Comparison of ENCODE assay signal across 16 cellular contexts in the genomic region with DNA sequence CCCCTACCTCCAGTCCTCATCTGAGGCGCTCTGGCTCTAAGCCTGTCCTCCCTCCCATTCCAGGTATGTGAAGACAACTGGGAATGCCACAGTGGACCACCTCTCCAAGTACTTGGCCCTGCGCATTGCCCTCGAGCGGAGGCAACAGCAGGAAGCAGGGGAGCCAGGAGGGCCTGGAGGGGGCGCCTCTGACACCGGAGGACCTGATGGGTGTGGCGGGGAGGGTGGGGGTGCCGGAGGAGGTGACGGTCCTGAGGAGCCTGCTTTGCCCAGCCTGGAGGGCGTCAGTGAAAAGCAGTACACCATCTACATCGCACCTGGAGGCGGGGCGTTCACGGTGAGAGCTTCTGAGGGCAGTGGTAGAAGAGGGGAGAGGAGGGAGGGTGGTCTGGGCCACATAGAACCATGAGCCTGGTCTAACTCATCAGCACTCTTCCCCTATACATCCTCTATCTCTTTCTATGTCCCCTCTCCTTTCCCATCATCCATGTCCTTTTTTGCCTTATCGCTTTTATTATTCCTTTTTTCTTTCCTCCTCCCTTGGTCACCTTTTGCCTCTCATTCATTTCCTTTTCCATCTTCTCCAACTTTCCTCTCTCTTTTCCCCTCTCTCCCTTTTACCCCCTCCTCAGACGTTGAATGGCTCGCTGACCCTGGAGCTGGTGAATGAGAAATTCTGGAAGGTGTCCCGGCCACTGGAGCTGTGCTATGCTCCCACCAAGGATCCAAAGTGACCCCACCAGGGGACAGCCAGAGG. TPM values are rescaled to one million over a fixed set of nuclear protein-coding genes. Genes with fewer than 3 reads are reported as not detected.
DNase-seq lines count a peak whose midpoint lies in the region; ATAC-seq and TF ChIP-seq lines count a peak whose summit lies in the region.
"Had no signal": no experiment of that assay in that cellular context is flagged by ENCODE, and none has a peak within 500 bp of the region (broad histone marks: within the 10 kb centered on the region; RNA-seq: fewer than 3 reads in every experiment).

No MANE protein-coding gene starts in this region.

- intact Hi-C loops in activated T-helper 2 cell treated with anti-CD3 and anti-CD28 coated beads, Interferon-gamma antibody, Interleukin-2, Interleukin-4, amounts not matched to agents 10 μg/mL and 5 μg/mL and 100 μg/mL, durations not matched to agents 14 hours and 24 hours and 36 hours (cut with micrococcal nuclease) = no loop called here
- intact Hi-C loops in left ventricle myocardium superior (cut with micrococcal nuclease) = no loop called here

- peaks cover 87% of the 10 kb centered on the region for H3K27me3 ChIP-seq in iPS-15b (ENCODE audit: control insufficient read depth, insufficient read depth, low read length)

- DNase-seq in activated naive CD8-positive, alpha-beta T cell treated with anti-CD3 and anti-CD28 coated beads for 36 hours = no peak
- no peak for DNase-seq in activated T-helper 2 cell treated with anti-CD3 and anti-CD28 coated beads, Interferon-gamma antibody, Interleukin-2, Interleukin-4, amounts not matched to agents 10 μg/mL and 5 μg/mL and 100 μg/mL, durations not matched to agents 14 hours and 24 hours and 36 hours (ENCODE audit: low spot score)
- DNase-seq in type B pancreatic cell (ENCODE audit: extremely low spot score, unreplicated experiment) (no peak), left ventricle myocardium superior (no peak), cerebellar nuclear complex (lab: John Stamatoyannopoulos, UW) (no peak)
- no peak for DNase-seq in activated naive CD4-positive, alpha-beta T cell treated with Interleukin-2 at 50 U/mL for 16 hours
- DNase-seq: amniotic stem cell; NCI-H146; stimulated activated naive CD8-positive, alpha-beta T cell treated with anti-CD3 and anti-CD28 coated beads, Interleukin-15, Interleukin-2, amounts not matched to agents 100 U/mL and 50 U/mL, for 24 hours had no signal

- peaks cover 22% of the 10 kb centered on the region for H3K4me1 ChIP-seq in iPS-15b (ENCODE audit: control insufficient read depth, insufficient read depth, low read length)

- peak overlapping the region; percentile 41 for H3K4me3 Mint-ChIP-seq in activated naive CD8-positive, alpha-beta T cell
- no peak overlapping the region for H3K4me3 Mint-ChIP-seq in activated naive CD8-positive, alpha-beta T cell treated with anti-CD3 and anti-CD28 coated beads for 36 hours
- no peak overlapping the region for H3K4me3 Mint-ChIP-seq in activated T-helper 2 cell treated with anti-CD3 and anti-CD28 coated beads, Interferon-gamma antibody, Interleukin-2, Interleukin-4, amounts not matched to agents 10 μg/mL and 5 μg/mL and 100 μg/mL, durations not matched to agents 14 hours and 24 hours and 36 hours (ENCODE audit: low read depth)
- H3K4me3 Mint-ChIP-seq in type B pancreatic cell = peak overlapping the region; percentile 47
- H3K4me3 Mint-ChIP-seq: activated T-helper 1 cell treated with anti-CD3 and anti-CD28 coated beads, Interleukin-12 subunit alpha, Interleukin-12 subunit beta, Interleukin-2, Interleukin-4 antibody, amounts not matched to agents 30 ng/mL and 10 ng/mL and 1 ng/mL, durations not matched to agents 14 hours and 24 hours and 36 hours; T-helper 1 cell treated with Interleukin-12 subunit alpha and Interleukin-12 subunit beta and Interleukin-4 antibody, amounts not matched to agents 30 μg/mL and 1 μg/mL, for 36 hours had no signal

- H3K9me3 ChIP-seq in iPS-15b (ENCODE audit: control insufficient read depth, insufficient read depth, low read length) = no peaks in the 10 kb centered on the region
- H3K9me3 ChIP-seq: A549, HAP-1 had no signal

- H3K27me3 Mint-ChIP-seq in activated naive CD8-positive, alpha-beta T cell = no peaks in the 10 kb centered on the region
- peaks cover 5% of the 10 kb centered on the region for H3K27me3 Mint-ChIP-seq in activated naive CD8-positive, alpha-beta T cell treated with anti-CD3 and anti-CD28 coated beads for 36 hours
- H3K27me3 Mint-ChIP-seq in activated T-helper 2 cell treated with anti-CD3 and anti-CD28 coated beads, Interferon-gamma antibody, Interleukin-2, Interleukin-4, amounts not matched to agents 10 μg/mL and 5 μg/mL and 100 μg/mL, durations not matched to agents 14 hours and 24 hours and 36 hours (ENCODE audit: low read depth) = peaks cover 30% of the 10 kb centered on the region
- peaks cover 24% of the 10 kb centered on the region for H3K27me3 Mint-ChIP-seq in type B pancreatic cell

- no peak for TF ChIP-seq CTCF in type B pancreatic cell (conservative IDR thresholded peaks at IDR 0.05)

- peaks cover 5% of the 10 kb centered on the region for H3K36me3 ChIP-seq in iPS-15b (ENCODE audit: control insufficient read depth, insufficient read depth, low read length)

- ATAC-seq in left ventricle myocardium superior = no peak
- ATAC-seq: A549; stimulated activated naive CD8-positive, alpha-beta T cell treated with anti-CD3 and anti-CD28 coated beads, Interleukin-15, Interleukin-2, amounts not matched to agents 100 U/mL and 50 U/mL, for 24 hours had no signal

- peaks cover 47% of the 10 kb centered on the region for H3K4me1 Mint-ChIP-seq in activated naive CD8-positive, alpha-beta T cell (ENCODE audit: low read depth)
- H3K4me1 Mint-ChIP-seq in activated naive CD8-positive, alpha-beta T cell treated with anti-CD3 and anti-CD28 coated beads for 36 hours = peaks cover 49% of the 10 kb centered on the region
- peaks cover 29% of the 10 kb centered on the region for H3K4me1 Mint-ChIP-seq in activated T-helper 2 cell treated with anti-CD3 and anti-CD28 coated beads, Interferon-gamma antibody, Interleukin-2, Interleukin-4, amounts not matched to agents 10 μg/mL and 5 μg/mL and 100 μg/mL, durations not matched to agents 14 hours and 24 hours and 36 hours (ENCODE audit: low read depth)
- H3K4me1 Mint-ChIP-seq in type B pancreatic cell (ENCODE audit: unreplicated experiment) = peaks cover 27% of the 10 kb centered on the region

- H3K9me3 Mint-ChIP-seq in activated naive CD8-positive, alpha-beta T cell (ENCODE audit: low read depth) = no peaks in the 10 kb centered on the region
- H3K9me3 Mint-ChIP-seq in activated naive CD8-positive, alpha-beta T cell treated with anti-CD3 and anti-CD28 coated beads for 36 hours = no peaks in the 10 kb centered on the region
- no peaks in the 10 kb centered on the region for H3K9me3 Mint-ChIP-seq in activated T-helper 2 cell treated with anti-CD3 and anti-CD28 coated beads, Interferon-gamma antibody, Interleukin-2, Interleukin-4, amounts not matched to agents 10 μg/mL and 5 μg/mL and 100 μg/mL, durations not matched to agents 14 hours and 24 hours and 36 hours
- H3K9me3 Mint-ChIP-seq in type B pancreatic cell = no peaks in the 10 kb centered on the region
- H3K9me3 Mint-ChIP-seq: activated T-helper 1 cell treated with anti-CD3 and anti-CD28 coated beads, Interleukin-12 subunit alpha, Interleukin-12 subunit beta, Interleukin-2, Interleukin-4 antibody, amounts not matched to agents 30 ng/mL and 10 ng/mL and 1 ng/mL, durations not matched to agents 14 hours and 24 hours and 36 hours; central memory CD8-positive, alpha-beta T cell; T-helper 1 cell treated with Interleukin-12 subunit alpha and Interleukin-12 subunit beta and Interleukin-4 antibody, amounts not matched to agents 30 μg/mL and 1 μg/mL, for 36 hours had no signal

- peak overlapping the region; percentile 43 for H3K4me3 ChIP-seq in iPS-15b (ENCODE audit: low read depth, low read length)
- H3K4me3 ChIP-seq: A549, HAP-1 had no signal

- H3K9ac ChIP-seq in iPS-15b (ENCODE audit: low read depth, low read length) = no peak overlapping the region

- H3K36me3 Mint-ChIP-seq in activated naive CD8-positive, alpha-beta T cell = no peaks in the 10 kb centered on the region
- peaks cover 9% of the 10 kb centered on the region for H3K36me3 Mint-ChIP-seq in activated naive CD8-positive, alpha-beta T cell treated with anti-CD3 and anti-CD28 coated beads for 36 hours
- H3K36me3 Mint-ChIP-seq in activated T-helper 2 cell treated with anti-CD3 and anti-CD28 coated beads, Interferon-gamma antibody, Interleukin-2, Interleukin-4, amounts not matched to agents 10 μg/mL and 5 μg/mL and 100 μg/mL, durations not matched to agents 14 hours and 24 hours and 36 hours (ENCODE audit: low read depth) = peaks cover 41% of the 10 kb centered on the region
- peaks cover 8% of the 10 kb centered on the region for H3K36me3 Mint-ChIP-seq in type B pancreatic cell

- H3K27ac Mint-ChIP-seq in activated naive CD8-positive, alpha-beta T cell = no peak overlapping the region
- H3K27ac Mint-ChIP-seq in activated naive CD8-positive, alpha-beta T cell treated with anti-CD3 and anti-CD28 coated beads for 36 hours = no peak overlapping the region
- H3K27ac Mint-ChIP-seq in activated T-helper 2 cell treated with anti-CD3 and anti-CD28 coated beads, Interferon-gamma antibody, Interleukin-2, Interleukin-4, amounts not matched to agents 10 μg/mL and 5 μg/mL and 100 μg/mL, durations not matched to agents 14 hours and 24 hours and 36 hours = peak overlapping the region; percentile 4
- no peak overlapping the region for H3K27ac Mint-ChIP-seq in type B pancreatic cell
- H3K27ac Mint-ChIP-seq: activated T-helper 1 cell treated with anti-CD3 and anti-CD28 coated beads, Interleukin-12 subunit alpha, Interleukin-12 subunit beta, Interleukin-2, Interleukin-4 antibody, amounts not matched to agents 30 ng/mL and 10 ng/mL and 1 ng/mL, durations not matched to agents 14 hours and 24 hours and 36 hours; T-helper 1 cell treated with Interleukin-12 subunit alpha and Interleukin-12 subunit beta and Interleukin-4 antibody, amounts not matched to agents 30 μg/mL and 1 μg/mL, for 36 hours had no signal

RNA-seq across cellular contexts. Expression of a gene that starts 3.5 kb away (rescaled TPM):
- 10 to 100 TPM; 35.3 to 35.8 TPM for total RNA-seq in activated naive CD8-positive, alpha-beta T cell treated with anti-CD3 and anti-CD28 coated beads for 36 hours
- 46.0 and 46.1 TPM in 2 replicates for total RNA-seq in activated T-helper 2 cell treated with anti-CD3 and anti-CD28 coated beads, Interferon-gamma antibody, Interleukin-2, Interleukin-4, amounts not matched to agents 10 μg/mL and 5 μg/mL and 100 μg/mL, durations not matched to agents 14 hours and 24 hours and 36 hours
- 44.5 and 60.4 TPM in 2 replicates for total RNA-seq in type B pancreatic cell (ENCODE audit: low replicate concordance)
- 30.1 TPM for total RNA-seq in left ventricle myocardium superior

RNA-seq across cellular contexts. Expression of a gene that starts 7.4 kb away (rescaled TPM):
- total RNA-seq in activated naive CD8-positive, alpha-beta T cell treated with anti-CD3 and anti-CD28 coated beads for 36 hours = 10 to 100 TPM; 31.1 to 32.6 TPM
- 14.7 and 18.2 TPM in 2 replicates for total RNA-seq in activated T-helper 2 cell treated with anti-CD3 and anti-CD28 coated beads, Interferon-gamma antibody, Interleukin-2, Interleukin-4, amounts not matched to agents 10 μg/mL and 5 μg/mL and 100 μg/mL, durations not matched to agents 14 hours and 24 hours and 36 hours
- total RNA-seq in type B pancreatic cell (ENCODE audit: low replicate concordance) (13.9 and 15.7 TPM in 2 replicates), left ventricle myocardium superior (24.8 TPM)

RNA-seq across cellular contexts. Expression of a gene that starts 11.2 kb away (rescaled TPM):
- total RNA-seq in activated naive CD8-positive, alpha-beta T cell treated with anti-CD3 and anti-CD28 coated beads for 36 hours = 10 to 100 TPM; 51.0 to 55.6 TPM
- 63.8 and 69.6 TPM in 2 replicates for total RNA-seq in activated T-helper 2 cell treated with anti-CD3 and anti-CD28 coated beads, Interferon-gamma antibody, Interleukin-2, Interleukin-4, amounts not matched to agents 10 μg/mL and 5 μg/mL and 100 μg/mL, durations not matched to agents 14 hours and 24 hours and 36 hours
- total RNA-seq in type B pancreatic cell (ENCODE audit: low replicate concordance) = 147 and 202 TPM in 2 replicates
- total RNA-seq in left ventricle myocardium superior = 47.7 TPM

RNA-seq across cellular contexts. Expression of a gene that starts 11.4 kb away (rescaled TPM):
- 10 to 100 TPM; 40.4 to 42.1 TPM for total RNA-seq in activated naive CD8-positive, alpha-beta T cell treated with anti-CD3 and anti-CD28 coated beads for 36 hours
- total RNA-seq in activated T-helper 2 cell treated with anti-CD3 and anti-CD28 coated beads, Interferon-gamma antibody, Interleukin-2, Interleukin-4, amounts not matched to agents 10 μg/mL and 5 μg/mL and 100 μg/mL, durations not matched to agents 14 hours and 24 hours and 36 hours = 47.8 and 50.0 TPM in 2 replicates
- 49.2 and 61.9 TPM in 2 replicates for total RNA-seq in type B pancreatic cell (ENCODE audit: low replicate concordance)
- total RNA-seq in left ventricle myocardium superior = 41.2 TPM

RNA-seq across cellular contexts. Expression of a gene that starts 19.6 kb away (rescaled TPM):
- 1 to 10 TPM; 1.0 to 1.1 TPM for total RNA-seq in activated naive CD8-positive, alpha-beta T cell treated with anti-CD3 and anti-CD28 coated beads for 36 hours
- total RNA-seq in activated T-helper 2 cell treated with anti-CD3 and anti-CD28 coated beads, Interferon-gamma antibody, Interleukin-2, Interleukin-4, amounts not matched to agents 10 μg/mL and 5 μg/mL and 100 μg/mL, durations not matched to agents 14 hours and 24 hours and 36 hours = 0.34 and 0.37 TPM in 2 replicates
- 1.3 and 11.9 TPM in 2 replicates for total RNA-seq in type B pancreatic cell (ENCODE audit: low replicate concordance)
- 1.9 TPM for total RNA-seq in left ventricle myocardium superior

Comparison
In these comparisons a context has a peak if more than half of its experiments do, and no peak if none do; other contexts are left out.
1. H3K4me3 Mint-ChIP-seq: peak in activated naive CD8-positive, alpha-beta T cell (single experiment) and type B pancreatic cell (single experiment); none in activated naive CD8-positive, alpha-beta T cell treated with anti-CD3 and anti-CD28 coated beads for 36 hours (single experiment) and activated T-helper 2 cell treated with anti-CD3 and anti-CD28 coated beads, Interferon-gamma antibody, Interleukin-2, Interleukin-4, amounts not matched to agents 10 μg/mL and 5 μg/mL and 100 μg/mL, durations not matched to agents 14 hours and 24 hours and 36 hours (single experiment).